Comparison of ENCODE assay signal across 10 cellular contexts in the genomic region with DNA sequence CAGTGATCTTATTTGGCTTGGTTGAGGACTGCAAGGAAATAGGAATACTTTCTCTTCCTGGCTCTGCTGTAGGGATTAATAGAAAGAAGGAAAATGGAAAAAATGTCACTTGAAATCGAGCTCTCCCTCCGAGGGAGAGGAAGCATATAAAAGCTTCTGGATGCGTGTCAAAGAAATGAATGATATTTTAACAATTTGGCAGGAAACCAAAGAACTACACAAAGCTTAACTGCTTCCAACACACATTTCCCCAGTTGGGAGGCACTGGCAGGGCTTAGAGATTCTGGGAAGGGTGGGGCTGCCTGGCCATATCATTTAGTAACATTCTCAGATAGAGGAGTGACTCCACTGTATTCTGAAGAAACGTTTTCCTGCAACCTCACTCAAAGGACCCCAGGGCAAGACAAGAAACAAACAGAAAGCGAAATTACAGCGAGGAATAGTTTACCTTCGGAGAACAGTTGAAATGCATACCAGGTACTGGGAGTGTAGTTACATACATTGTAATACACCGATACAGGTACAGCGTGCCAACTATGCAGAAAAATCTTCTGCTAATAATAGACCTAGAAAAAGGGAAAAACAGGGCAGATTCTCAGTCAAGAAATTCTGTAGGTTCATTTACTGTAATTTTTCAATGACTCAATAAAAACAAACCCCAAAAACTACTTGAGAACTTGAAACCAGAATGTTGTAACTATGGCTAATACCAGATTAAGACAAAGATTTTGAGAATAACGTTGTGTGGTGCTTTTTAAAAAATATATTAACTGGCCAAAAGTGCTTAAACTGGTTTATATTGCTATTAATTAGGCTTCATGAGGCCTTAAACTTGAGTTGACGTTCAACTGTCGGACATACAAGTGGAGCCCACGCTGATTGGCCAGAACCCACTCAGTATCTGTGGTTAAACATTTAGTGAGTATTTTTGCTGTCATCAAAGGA.
DNase-seq lines count a peak whose midpoint lies in the region; ATAC-seq, FAIRE-seq and TF ChIP-seq lines count a peak whose summit lies in the region.
"Had no signal": no experiment of that assay in that cellular context is flagged by ENCODE, and none has a peak within 500 bp of the region (broad histone marks: within the 10 kb centered on the region; RNA-seq: fewer than 3 reads in every experiment).

No MANE protein-coding gene starts in this region.

- ATAC-seq in GM12878: no peak
- no peak for ATAC-seq in HG02885 (IDR thresholded peaks at IDR 0.05; ENCODE audit: poor library complexity, unreplicated experiment)
- ATAC-seq in HG02981 (IDR thresholded peaks at IDR 0.05; ENCODE audit: unreplicated experiment): no peak

- no peak for TF ChIP-seq RAD21 in GM12878 (IDR thresholded peaks at IDR 0.05; ENCODE audit: insufficient read depth, low read depth, low read length)

- TF ChIP-seq POLR2A in GM12878 (IDR thresholded peaks at IDR 0.05; ENCODE audit: low read depth, low read length): no peak

- no peak for TF ChIP-seq EP300 in GM12878 (IDR thresholded peaks at IDR 0.05; ENCODE audit: borderline replicate concordance in 1 of 2, control insufficient read depth in 1 of 2, low read depth in 2 of 2, low read length in 2 of 2)

- no TSS peak for BruUV-seq in GM12878 (replicated peaks; lab: Mats Ljungman, UMichigan)

- no peaks in the 10 kb centered on the region for H4K20me1 ChIP-seq in GM12878 (ENCODE audit: control insufficient read depth, insufficient read depth)

- intact Hi-C loops in GM12878 (cut with micrococcal nuclease; ENCODE audit: unreplicated experiment): no loop called here

- no peak overlapping the region for H3K9ac ChIP-seq in GM12878 (ENCODE audit: control insufficient read depth, insufficient read depth, low read length)

- no peaks in the 10 kb centered on the region; a peak in 1 of 4 replicates for H3K36me3 ChIP-seq in GM12878 (ENCODE audit: control insufficient read depth in 2 of 2, insufficient read depth in 2 of 2, low read length in 1 of 2)
- no peaks in the 10 kb centered on the region for H3K36me3 ChIP-seq in thymus (ENCODE audit: control insufficient read depth, insufficient read depth)

- POLR2A ChIA-PET in GM12878 (lab: Charles Lee): interaction anchor here (1.4 kb wide), 1 partner anchor 8 kb away, joined by 3 read pairs; no protein-coding TSS in a partner anchor

- FAIRE-seq in GM12878 (lab: Jason Lieb, UNC): no peak
- FAIRE-seq: A204.1 had no signal

- no peaks in the 10 kb centered on the region for H3K9me3 ChIP-seq in GM12878 (replicated peaks; ENCODE audit: control insufficient read depth, insufficient read depth, low read length)
- H3K9me3 ChIP-seq in thymus (ENCODE audit: control insufficient read depth): no peaks in the 10 kb centered on the region

- H3K4me3 ChIP-seq in GM12878 (0 out of 2 replicates have a peak overlapping the region, but pooled peaks have one; percentile 6), thymus (ENCODE audit: low read length) (no peak overlapping the region)

- H3K27ac ChIP-seq in GM12878 (ENCODE audit: control insufficient read depth, insufficient read depth) (no peak overlapping the region), thymus (ENCODE audit: low read depth) (peak overlapping the region; percentile 11)

- 93% methylated on average over 13 of the region's 13 CpGs for WGBS in GM12878 (ENCODE audit: insufficient coverage, insufficient replicate concordance, low lambda C conversion rate, missing lambda C conversion rate)
- WGBS in thymus: 69% methylated on average over 13 of the region's 13 CpGs

- H2AFZ ChIP-seq in GM12878 (ENCODE audit: control insufficient read depth, low read depth, low read length): no peak overlapping the region

- TF ChIP-seq CTCF in GM12878 (IDR thresholded peaks at IDR 0.05 in 2 of 3, conservative IDR thresholded peaks at IDR 0.05 in 1 of 3; ENCODE audit: control insufficient read depth in 2 of 3, extremely low read depth in 1 of 3, insufficient read depth in 1 of 3, low read depth in 3 of 3, low read length in 3 of 3) (no peak), GM13977 (IDR thresholded peaks at IDR 0.05; ENCODE audit: extremely low read depth, insufficient read depth, missing control alignments) (no peak)

- in situ Hi-C loops in GM12878 (cut with MboI) (no loop called here), GM13977 (cut with MboI; ENCODE audit: low pct_unique_long_range_greater_than_20kb, low sequenced_read_pairs, unreplicated experiment) (no loop called here)

- H3K27me3 ChIP-seq in GM12878 (replicated peaks in 1 of 2; ENCODE audit: control insufficient read depth in 2 of 2, insufficient read depth in 2 of 2, low read length in 1 of 2) (no peaks in the 10 kb centered on the region), thymus (ENCODE audit: control insufficient read depth, insufficient read depth) (no peaks in the 10 kb centered on the region)

- CTCF ChIA-PET in GM12878 (lab: Yijun Ruan, JAX): interaction anchor here (1.0 to 1.3 kb wide), 3 partner anchors 12 to 87 kb away, joined by 3 to 5 read pairs (median 3); no protein-coding TSS in a partner anchor

- SMC1A ChIA-PET in GM12878 (lab: Charles Lee; ENCODE audit: uncharacterized antibody, unreplicated experiment): interaction anchor here (1.0 to 2.4 kb wide), 9 partner anchors 10 to 180 kb away, joined by 3 to 15 read pairs (median 6); no protein-coding TSS in a partner anchor

- H3K79me2 ChIP-seq in GM12878 (ENCODE audit: control insufficient read depth, insufficient read depth, low read length): peaks cover 3% of the 10 kb centered on the region

- peak overlapping the region; percentile 34; the same call in 1 of the 2 replicates for H3K4me2 ChIP-seq in GM12878 (ENCODE audit: control insufficient read depth, insufficient read depth)

- DNase-seq in NCI-H1092 treated with DMSO at 0.1 percent for 48 hours (lab: John Stamatoyannopoulos, UW) (peak; percentile 30), NCI-H1092 (lab: John Stamatoyannopoulos, UW) (no peak), GM12878 (ENCODE audit: low read depth, low spot score) (no peak), inferior parietal cortex (ENCODE audit: extremely low spot score) (peak; percentile 65), GM13977 (ENCODE audit: low spot score) (no peak)
- DNase-seq: SIG-M5 had no signal

- peaks cover 17% of the 10 kb centered on the region for H3K4me1 ChIP-seq in GM12878 (ENCODE audit: control insufficient read depth, insufficient read depth, low read length)
- H3K4me1 ChIP-seq in thymus (ENCODE audit: control insufficient read depth, insufficient read depth, low read length): no peaks in the 10 kb centered on the region

- RAD21 ChIA-PET in GM12878 (lab: Charles Lee; ENCODE audit: unreplicated experiment): no interaction called here

TF ChIP-seq in GM12878, 131 proteins besides CTCF, POLR2A, EP300 and RAD21:
- TF ChIP-seq, protein P1, sequence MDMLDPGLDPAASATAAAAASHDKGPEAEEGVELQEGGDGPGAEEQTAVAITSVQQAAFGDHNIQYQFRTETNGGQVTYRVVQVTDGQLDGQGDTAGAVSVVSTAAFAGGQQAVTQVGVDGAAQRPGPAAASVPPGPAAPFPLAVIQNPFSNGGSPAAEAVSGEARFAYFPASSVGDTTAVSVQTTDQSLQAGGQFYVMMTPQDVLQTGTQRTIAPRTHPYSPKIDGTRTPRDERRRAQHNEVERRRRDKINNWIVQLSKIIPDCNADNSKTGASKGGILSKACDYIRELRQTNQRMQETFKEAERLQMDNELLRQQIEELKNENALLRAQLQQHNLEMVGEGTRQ (IDR thresholded peaks at IDR 0.05; ENCODE audit: borderline replicate concordance, low read depth, low read length): no peak

Comparison
In these comparisons a context has a peak if more than half of its experiments do, and no peak if none do; other contexts are left out.
1. DNase-seq: peak in NCI-H1092 treated with DMSO at 0.1 percent for 48 hours (single experiment) and inferior parietal cortex (single experiment); none in NCI-H1092 (single experiment), GM12878 (single experiment) and GM13977 (single experiment).